ENCODE assay signal across 22 cellular contexts in genomic region chr2:24993797-24994196, GRCh38. TPM values are rescaled to one million over a fixed set of nuclear protein-coding genes. Genes with fewer than 3 reads are reported as not detected.
DNase-seq lines count a peak whose midpoint lies in the region; ATAC-seq and TF ChIP-seq lines count a peak whose summit lies in the region.
"Had no signal": no experiment of that assay in that cellular context is flagged by ENCODE, and none has a peak within 500 bp of the region (broad histone marks: within the 10 kb centered on the region; RNA-seq: fewer than 3 reads in every experiment).

No MANE protein-coding gene starts in this region.

- no peaks in the 10 kb centered on the region for H3K9me3 ChIP-seq in parathyroid adenoma (ENCODE audit: control insufficient read depth, low read length)
- H3K9me3 ChIP-seq: A549, neutrophil, Peyer's patch, SJCRH30 had no signal

- peak overlapping the region; percentile 74 for H3K4me2 ChIP-seq in parathyroid adenoma (ENCODE audit: low read length)
- H3K4me2 ChIP-seq: A549 had no signal

- peaks cover 25% of the 10 kb centered on the region for H3K4me1 Mint-ChIP-seq in HFFc6 (ENCODE audit: low read depth)
- peaks cover 4% of the 10 kb centered on the region for H3K4me1 Mint-ChIP-seq in central memory CD8-positive, alpha-beta T cell
- H3K4me1 Mint-ChIP-seq in activated T-helper 1 cell treated with anti-CD3 and anti-CD28 coated beads, Interleukin-12 subunit alpha, Interleukin-12 subunit beta, Interleukin-2, Interleukin-4 antibody, amounts not matched to agents 30 ng/mL and 10 ng/mL and 1 ng/mL, durations not matched to agents 14 hours and 24 hours and 36 hours (ENCODE audit: low read depth): no peaks in the 10 kb centered on the region
- H3K4me1 Mint-ChIP-seq: brain had no signal

- no peaks in the 10 kb centered on the region for H3K36me3 Mint-ChIP-seq in HFFc6 (ENCODE audit: low read depth)
- H3K36me3 Mint-ChIP-seq in central memory CD8-positive, alpha-beta T cell (ENCODE audit: insufficient read depth): no peaks in the 10 kb centered on the region
- H3K36me3 Mint-ChIP-seq in activated T-helper 1 cell treated with anti-CD3 and anti-CD28 coated beads, Interleukin-12 subunit alpha, Interleukin-12 subunit beta, Interleukin-2, Interleukin-4 antibody, amounts not matched to agents 30 ng/mL and 10 ng/mL and 1 ng/mL, durations not matched to agents 14 hours and 24 hours and 36 hours (ENCODE audit: low read depth): no peaks in the 10 kb centered on the region

- DNase-seq in Right ventricle myocardium superior (no peak), cardiac septum (ENCODE audit: low spot score) (no peak), HFFc6 (peak; percentile 28)
- DNase-seq in central memory CD8-positive, alpha-beta T cell (ENCODE audit: low spot score in 2 of 2): no peak
- no peak for DNase-seq in activated T-helper 1 cell treated with anti-CD3 and anti-CD28 coated beads, Interleukin-12 subunit alpha, Interleukin-12 subunit beta, Interleukin-2, Interleukin-4 antibody, amounts not matched to agents 30 ng/mL and 10 ng/mL and 1 ng/mL, durations not matched to agents 14 hours and 24 hours and 36 hours (ENCODE audit: low spot score)
- no peak for DNase-seq in activated T-cell treated with anti-CD3 and anti-CD28 coated beads, Interleukin-2, amount 50 U/mL, for 48 hours
- DNase-seq: activated CD8-positive, alpha-beta T cell treated with anti-CD3 and anti-CD28 coated beads, Interleukin-2, amount 10 ng/mL, durations not matched to agents 7 days and 5 days; activated gamma-delta T cell treated with Interleukin-2 at 50 U/mL for 16 hours; cortex of kidney; NCI-H1436; NCI-H524; Peyer's patch; SJCRH30; stimulated activated CD4-positive, alpha-beta T cell treated with anti-CD3 and anti-CD28 coated beads, Interleukin-1b, Interleukin-23, amount 100 ng/mL, for 48 hours had no signal

- peak overlapping the region; percentile 53 for H3K4me3 ChIP-seq in parathyroid adenoma (ENCODE audit: low read depth, low read length)
- H3K4me3 ChIP-seq: A549, Peyer's patch, SJCRH30, skin epidermis had no signal

- no peaks in the 10 kb centered on the region for H3K27me3 ChIP-seq in parathyroid adenoma (ENCODE audit: control insufficient read depth, insufficient read depth, low read length)
- H3K27me3 ChIP-seq: Peyer's patch, SJCRH30 had no signal

- no peaks in the 10 kb centered on the region for H3K36me3 ChIP-seq in parathyroid adenoma (ENCODE audit: control insufficient read depth, insufficient read depth, low read length)
- H3K36me3 ChIP-seq: neutrophil, Peyer's patch, SJCRH30 had no signal

- intact Hi-C loops in Right ventricle myocardium superior (cut with DNase I) (no loop called here), cardiac septum (cut with DNase I) (no loop called here)
- intact Hi-C loops in activated T-helper 1 cell treated with anti-CD3 and anti-CD28 coated beads, Interleukin-12 subunit alpha, Interleukin-12 subunit beta, Interleukin-2, Interleukin-4 antibody, amounts not matched to agents 30 ng/mL and 10 ng/mL and 1 ng/mL, durations not matched to agents 14 hours and 24 hours and 36 hours (cut with micrococcal nuclease): no loop called here

- no peaks in the 10 kb centered on the region for H3K79me2 ChIP-seq in parathyroid adenoma

- H3K27me3 Mint-ChIP-seq in HFFc6 (ENCODE audit: insufficient read depth): peaks cover 5% of the 10 kb centered on the region
- H3K27me3 Mint-ChIP-seq in central memory CD8-positive, alpha-beta T cell: peaks cover 34% of the 10 kb centered on the region
- H3K27me3 Mint-ChIP-seq in activated T-helper 1 cell treated with anti-CD3 and anti-CD28 coated beads, Interleukin-12 subunit alpha, Interleukin-12 subunit beta, Interleukin-2, Interleukin-4 antibody, amounts not matched to agents 30 ng/mL and 10 ng/mL and 1 ng/mL, durations not matched to agents 14 hours and 24 hours and 36 hours (ENCODE audit: insufficient read depth): peaks cover 23% of the 10 kb centered on the region
- H3K27me3 Mint-ChIP-seq: brain had no signal

- no peak overlapping the region for H3K4me3 Mint-ChIP-seq in HFFc6
- no peak overlapping the region for H3K4me3 Mint-ChIP-seq in central memory CD8-positive, alpha-beta T cell
- no peak overlapping the region for H3K4me3 Mint-ChIP-seq in activated T-helper 1 cell treated with anti-CD3 and anti-CD28 coated beads, Interleukin-12 subunit alpha, Interleukin-12 subunit beta, Interleukin-2, Interleukin-4 antibody, amounts not matched to agents 30 ng/mL and 10 ng/mL and 1 ng/mL, durations not matched to agents 14 hours and 24 hours and 36 hours
- H3K4me3 Mint-ChIP-seq: activated CD8-positive, alpha-beta T cell treated with anti-CD3 and anti-CD28 coated beads, Interleukin-2, amount 10 ng/mL, durations not matched to agents 7 days and 5 days; B cell had no signal

- H3K27ac Mint-ChIP-seq in HFFc6: no peak overlapping the region
- H3K27ac Mint-ChIP-seq in central memory CD8-positive, alpha-beta T cell (ENCODE audit: low read depth): peak overlapping the region; percentile 55
- H3K27ac Mint-ChIP-seq in activated T-helper 1 cell treated with anti-CD3 and anti-CD28 coated beads, Interleukin-12 subunit alpha, Interleukin-12 subunit beta, Interleukin-2, Interleukin-4 antibody, amounts not matched to agents 30 ng/mL and 10 ng/mL and 1 ng/mL, durations not matched to agents 14 hours and 24 hours and 36 hours: no peak overlapping the region
- H3K27ac Mint-ChIP-seq: activated CD8-positive, alpha-beta T cell treated with anti-CD3 and anti-CD28 coated beads, Interleukin-2, amount 10 ng/mL, durations not matched to agents 7 days and 5 days; B cell had no signal

- no peak for TF ChIP-seq CTCF in HFFc6 (IDR thresholded peaks at IDR 0.05)
- no peak for TF ChIP-seq CTCF in parathyroid adenoma (IDR thresholded peaks at IDR 0.05)

- peak; percentile 32 for ATAC-seq in Right ventricle myocardium superior (ENCODE audit: poor library complexity)
- no peak for ATAC-seq in central memory CD8-positive, alpha-beta T cell (replicated peaks; ENCODE audit: extremely low read depth, poor library complexity, severe bottlenecking)
- no peak for ATAC-seq in GM21381 (IDR thresholded peaks at IDR 0.05; ENCODE audit: unreplicated experiment)
- ATAC-seq: A549; activated CD8-positive, alpha-beta T cell treated with anti-CD3 and anti-CD28 coated beads, Interleukin-2, amount 10 ng/mL, durations not matched to agents 7 days and 5 days; HCT116 had no signal

- H3K27ac ChIP-seq in parathyroid adenoma: peak overlapping the region; percentile 93
- H3K27ac ChIP-seq: A549, neutrophil, Peyer's patch, SJCRH30, skin epidermis had no signal

- H3K9ac ChIP-seq in parathyroid adenoma: no peak overlapping the region

- peaks cover 15% of the 10 kb centered on the region for H3K4me1 ChIP-seq in parathyroid adenoma
- H3K4me1 ChIP-seq: Peyer's patch, SJCRH30 had no signal

- H2AFZ ChIP-seq in parathyroid adenoma: peak overlapping the region; percentile 1

- H3K9me3 Mint-ChIP-seq in HFFc6: no peaks in the 10 kb centered on the region
- no peaks in the 10 kb centered on the region for H3K9me3 Mint-ChIP-seq in central memory CD8-positive, alpha-beta T cell
- no peaks in the 10 kb centered on the region for H3K9me3 Mint-ChIP-seq in activated T-helper 1 cell treated with anti-CD3 and anti-CD28 coated beads, Interleukin-12 subunit alpha, Interleukin-12 subunit beta, Interleukin-2, Interleukin-4 antibody, amounts not matched to agents 30 ng/mL and 10 ng/mL and 1 ng/mL, durations not matched to agents 14 hours and 24 hours and 36 hours

RNA-seq across cellular contexts. Expression of gene DNAJC27, which starts 22.0 kb away (rescaled TPM):
- total RNA-seq in Right ventricle myocardium superior (8.5 TPM), cardiac septum (11.2 TPM)
- 1 to 10 TPM; 2.8 to 3.9 (median 3.6) TPM for total RNA-seq in HFFc6 (2021; fragmentation: NEBNext Ultra II Directional; extraction: Animal tissue kit (Norgen Biotek cat#: 25700))
- total RNA-seq in activated T-helper 1 cell treated with anti-CD3 and anti-CD28 coated beads, Interleukin-12 subunit alpha, Interleukin-12 subunit beta, Interleukin-2, Interleukin-4 antibody, amounts not matched to agents 30 ng/mL and 10 ng/mL and 1 ng/mL, durations not matched to agents 14 hours and 24 hours and 36 hours: 6.3 and 7.0 TPM in 2 replicates

RNA-seq across cellular contexts. Expression of gene EFR3B, which starts 48.1 kb away (rescaled TPM):
- total RNA-seq in Right ventricle myocardium superior: 3.8 TPM
- total RNA-seq in cardiac septum: 8.9 TPM
- under 1 TPM; 0.17 to 0.54 (median 0.33) TPM for total RNA-seq in HFFc6 (2021; fragmentation: NEBNext Ultra II Directional; extraction: Animal tissue kit (Norgen Biotek cat#: 25700))
- total RNA-seq in activated T-helper 1 cell treated with anti-CD3 and anti-CD28 coated beads, Interleukin-12 subunit alpha, Interleukin-12 subunit beta, Interleukin-2, Interleukin-4 antibody, amounts not matched to agents 30 ng/mL and 10 ng/mL and 1 ng/mL, durations not matched to agents 14 hours and 24 hours and 36 hours: 0.21 and 0.22 TPM in 2 replicates
